27 cellular contexts compared by ENCODE assay signal in the genomic region with DNA sequence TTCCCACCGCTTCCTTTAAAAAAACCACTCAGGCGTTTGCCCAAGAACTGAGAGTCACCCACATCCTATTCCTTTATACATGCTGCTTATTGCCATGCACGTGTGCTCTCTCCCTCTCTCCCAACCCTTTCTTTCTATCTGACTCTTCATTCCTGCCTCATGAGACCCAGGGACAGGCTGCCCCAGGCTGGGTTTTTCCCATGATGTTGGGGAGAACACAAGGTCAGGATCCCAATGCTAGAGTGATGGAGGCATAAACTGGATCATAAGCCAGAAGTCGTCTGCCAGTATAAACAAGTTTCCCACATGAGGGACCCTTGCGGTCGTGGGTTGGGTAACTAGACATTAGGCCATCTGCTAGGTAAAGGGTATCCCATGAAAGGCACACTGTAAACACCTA.
DNase-seq lines count a peak whose midpoint lies in the region; ATAC-seq and TF ChIP-seq lines count a peak whose summit lies in the region.
"Had no signal": no experiment of that assay in that cellular context is flagged by ENCODE, and none has a peak within 500 bp of the region (broad histone marks: within the 10 kb centered on the region; RNA-seq: fewer than 3 reads in every experiment).

No MANE protein-coding gene starts in this region.

- H3K79me2 ChIP-seq in trophoblast cell (ENCODE audit: control insufficient read depth, insufficient read depth, low read length, poor library complexity): no peaks in the 10 kb centered on the region

- H3K4me1 ChIP-seq in trophoblast cell (ENCODE audit: control insufficient read depth in 1 of 2, insufficient read depth in 2 of 2, low read length in 2 of 2): no peaks in the 10 kb centered on the region
- H3K4me1 ChIP-seq: left lung, testis, vagina had no signal

- H3K9me3 ChIP-seq in trophoblast cell (ENCODE audit: insufficient read depth, low read depth, low read length): no peaks in the 10 kb centered on the region
- H3K9me3 ChIP-seq: left lung, MG63, testis, vagina had no signal

- in situ Hi-C loops in brain microvascular endothelial cell (cut with HindIII; ENCODE audit: low pct_ligation_motif_present, low sequenced_read_pairs): no loop called here

- H4K12ac ChIP-seq in trophoblast cell (ENCODE audit: low read depth, low read length): no peak overlapping the region

- no peak overlapping the region for H2AFZ ChIP-seq in trophoblast cell (ENCODE audit: insufficient read depth, low read length, poor library complexity)

- H2AK5ac ChIP-seq in trophoblast cell (ENCODE audit: low read length): no peak overlapping the region

- no CpG with 5 or more reads among the region's 6 CpGs for WGBS in trophoblast cell (ENCODE audit: extremely low coverage, insufficient coverage, insufficient read length)

- H4K8ac ChIP-seq in trophoblast cell (ENCODE audit: low read depth, low read length): no peak overlapping the region

- no peak overlapping the region for H3K14ac ChIP-seq in trophoblast cell (ENCODE audit: low read length)

- TF ChIP-seq CTCF in activated CD8-positive, alpha-beta T cell treated with anti-CD3 and anti-CD28 coated beads for 36 hours (IDR thresholded peaks at IDR 0.05): no peak
- no peak for TF ChIP-seq CTCF in brain microvascular endothelial cell (IDR thresholded peaks at IDR 0.05; ENCODE audit: low read depth, low read length, missing control alignments)

- H3K27ac ChIP-seq in brain microvascular endothelial cell (peak overlapping the region; percentile 85), trophoblast cell (ENCODE audit: low read depth, low read length) (no peak overlapping the region)
- H3K27ac ChIP-seq: left lung, testis, vagina, WERI-Rb-1 had no signal

- no peak overlapping the region for H3K18ac ChIP-seq in trophoblast cell (ENCODE audit: low read length)

- H3K4ac ChIP-seq in trophoblast cell (ENCODE audit: low read depth, low read length): no peak overlapping the region

- H3K9me3 Mint-ChIP-seq in activated naive CD4-positive, alpha-beta T cell treated with anti-CD3 and anti-CD28 coated beads, Interleukin-2, amount 50 U/mL, for 24 hours: peaks cover 3% of the 10 kb centered on the region
- H3K9me3 Mint-ChIP-seq in activated CD8-positive, alpha-beta T cell treated with anti-CD3 and anti-CD28 coated beads for 36 hours: peaks cover 2% of the 10 kb centered on the region
- H3K9me3 Mint-ChIP-seq: dendritic cell treated with granulocyte-macrophage colony-stimulating factor and Interleukin-4, amounts not matched to agents 40 ng/mL and 50 ng/mL, for 4 days; H9 had no signal

- no peak overlapping the region for H3K9ac ChIP-seq in trophoblast cell (ENCODE audit: low read length)

- intact Hi-C loops in activated CD8-positive, alpha-beta T cell treated with anti-CD3 and anti-CD28 coated beads for 36 hours (cut with micrococcal nuclease): loop anchor here (5.0 kb wide), 2 partner anchors 238 to 247 kb away; a partner anchor contains a TSS

- H3K27me3 Mint-ChIP-seq in activated naive CD4-positive, alpha-beta T cell treated with anti-CD3 and anti-CD28 coated beads, Interleukin-2, amount 50 U/mL, for 24 hours: no peaks in the 10 kb centered on the region
- no peaks in the 10 kb centered on the region for H3K27me3 Mint-ChIP-seq in activated CD8-positive, alpha-beta T cell treated with anti-CD3 and anti-CD28 coated beads for 36 hours
- H3K27me3 Mint-ChIP-seq: activated naive CD8-positive, alpha-beta T cell; dendritic cell treated with granulocyte-macrophage colony-stimulating factor and Interleukin-4, amounts not matched to agents 40 ng/mL and 50 ng/mL, for 4 days; progenitor cell of endocrine pancreas; stimulated activated memory B cell treated with anti-CD40 and anti-IgM and Interleukin-4, amounts not matched to agents 10 μg/mL and 1 μg/mL and 100 μg/mL, for 72 hours had no signal

- DNase-seq in activated naive CD4-positive, alpha-beta T cell treated with anti-CD3 and anti-CD28 coated beads, Interleukin-2, amount 50 U/mL, for 16 hours: no peak
- DNase-seq in activated CD8-positive, alpha-beta T cell treated with anti-CD3 and anti-CD28 coated beads for 36 hours: no peak
- DNase-seq in brain microvascular endothelial cell: peak; percentile 24
- peak; percentile 33 to 38 for DNase-seq in trophoblast cell
- no peak for DNase-seq in dermis blood vessel endothelial cell
- DNase-seq in pons (ENCODE audit: low spot score): no peak
- DNase-seq: activated CD4-positive, alpha-beta T cell treated with anti-CD3 and anti-CD28 coated beads, Interleukin-2, amount 50 U/mL, for 48 hours; activated T-cell treated with anti-CD3 and anti-CD28 coated beads, Interleukin-2, amount 50 U/mL, for 1 hour; Calu3; EL; H9; left lung; MG63; midbrain; NCI-H1417; NCI-H524; stimulated activated CD4-positive, alpha-beta T cell treated with anti-CD3 and anti-CD28 coated beads, Interleukin-1b, Interleukin-23, amount 100 ng/mL, for 48 hours; testis; WERI-Rb-1 had no signal

- H3K27me3 ChIP-seq in brain microvascular endothelial cell (replicated peaks) (no peaks in the 10 kb centered on the region), trophoblast cell (ENCODE audit: insufficient read depth, low read length) (no peaks in the 10 kb centered on the region)
- H3K27me3 ChIP-seq: left lung, MG63, testis, vagina had no signal

- H3K36me3 Mint-ChIP-seq in activated naive CD4-positive, alpha-beta T cell treated with anti-CD3 and anti-CD28 coated beads, Interleukin-2, amount 50 U/mL, for 24 hours: peaks cover 2% of the 10 kb centered on the region
- peaks cover 9% of the 10 kb centered on the region for H3K36me3 Mint-ChIP-seq in activated CD8-positive, alpha-beta T cell treated with anti-CD3 and anti-CD28 coated beads for 36 hours (ENCODE audit: low read depth)
- H3K36me3 Mint-ChIP-seq: stimulated activated memory B cell treated with anti-CD40 and anti-IgM and Interleukin-4, amounts not matched to agents 10 μg/mL and 1 μg/mL and 100 μg/mL, for 72 hours had no signal

- H3K79me1 ChIP-seq in trophoblast cell (ENCODE audit: low read length): no peaks in the 10 kb centered on the region

- no peaks in the 10 kb centered on the region for H3K36me3 ChIP-seq in brain microvascular endothelial cell (replicated peaks)
- H3K36me3 ChIP-seq in trophoblast cell (ENCODE audit: control insufficient read depth in 1 of 2, insufficient read depth in 2 of 2, low read length in 2 of 2): no peaks in the 10 kb centered on the region
- H3K36me3 ChIP-seq: left lung, MG63, vagina, WERI-Rb-1 had no signal

- POLR2A ChIA-PET in activated CD8-positive, alpha-beta T cell treated with anti-CD3 and anti-CD28 coated beads for 36 hours (lab: Charles Lee): interaction anchor here (0.8 to 7.6 kb wide), 3 partner anchors 8 to 81 kb away, joined by 4 to 217 read pairs (median 64); no protein-coding TSS in a partner anchor

- no peak overlapping the region for H2BK5ac ChIP-seq in trophoblast cell (ENCODE audit: low read depth, low read length, poor library complexity)

- H3K4me2 ChIP-seq in trophoblast cell (ENCODE audit: low read length): no peak overlapping the region

- no peak overlapping the region for H4K91ac ChIP-seq in trophoblast cell (ENCODE audit: low read depth, low read length)

- no peak overlapping the region for H2BK120ac ChIP-seq in trophoblast cell (ENCODE audit: insufficient read depth, low read length, poor library complexity)

- no peak overlapping the region for H3K4me3 ChIP-seq in brain microvascular endothelial cell (ENCODE audit: low read depth, low read length)
- H3K4me3 ChIP-seq in trophoblast cell (ENCODE audit: low read depth, low read length): no peak overlapping the region
- H3K4me3 ChIP-seq: left lung, MG63, skin epidermis, testis, vagina had no signal

- H2BK12ac ChIP-seq in trophoblast cell (ENCODE audit: low read length): no peak overlapping the region

- no peak overlapping the region for H3K4me3 Mint-ChIP-seq in activated naive CD4-positive, alpha-beta T cell treated with anti-CD3 and anti-CD28 coated beads, Interleukin-2, amount 50 U/mL, for 24 hours
- H3K4me3 Mint-ChIP-seq in activated CD8-positive, alpha-beta T cell treated with anti-CD3 and anti-CD28 coated beads for 36 hours: no peak overlapping the region
- H3K4me3 Mint-ChIP-seq: activated naive CD8-positive, alpha-beta T cell; dendritic cell treated with granulocyte-macrophage colony-stimulating factor and Interleukin-4, amounts not matched to agents 40 ng/mL and 50 ng/mL, for 4 days; H9; stimulated activated memory B cell treated with anti-CD40 and anti-IgM and Interleukin-4, amounts not matched to agents 10 μg/mL and 1 μg/mL and 100 μg/mL, for 72 hours had no signal

- no peak overlapping the region for H3K23ac ChIP-seq in trophoblast cell (ENCODE audit: low read length)

- ATAC-seq in activated CD8-positive, alpha-beta T cell treated with anti-CD3 and anti-CD28 coated beads for 36 hours: no peak
- no peak for ATAC-seq in GM21367 (IDR thresholded peaks at IDR 0.05; ENCODE audit: unreplicated experiment)
- ATAC-seq: left lung; stimulated activated memory B cell treated with anti-CD40 and anti-IgM and Interleukin-4, amounts not matched to agents 10 μg/mL and 1 μg/mL and 100 μg/mL, for 72 hours had no signal

- H3K27ac Mint-ChIP-seq in activated naive CD4-positive, alpha-beta T cell treated with anti-CD3 and anti-CD28 coated beads, Interleukin-2, amount 50 U/mL, for 24 hours: peak overlapping the region; percentile 0
- peak overlapping the region; percentile 7 for H3K27ac Mint-ChIP-seq in activated CD8-positive, alpha-beta T cell treated with anti-CD3 and anti-CD28 coated beads for 36 hours
- H3K27ac Mint-ChIP-seq: activated naive CD8-positive, alpha-beta T cell; dendritic cell treated with granulocyte-macrophage colony-stimulating factor and Interleukin-4, amounts not matched to agents 40 ng/mL and 50 ng/mL, for 4 days; progenitor cell of endocrine pancreas; stimulated activated memory B cell treated with anti-CD40 and anti-IgM and Interleukin-4, amounts not matched to agents 10 μg/mL and 1 μg/mL and 100 μg/mL, for 72 hours had no signal

- CTCF ChIA-PET in activated CD8-positive, alpha-beta T cell treated with anti-CD3 and anti-CD28 coated beads for 36 hours (lab: Charles Lee): interaction anchor here (1.2 to 8.4 kb wide), 6 partner anchors 8 to 86 kb away, joined by 5 to 167 read pairs (median 14); a partner anchor contains a TSS

- peaks cover 45% of the 10 kb centered on the region for H3K4me1 Mint-ChIP-seq in activated naive CD4-positive, alpha-beta T cell treated with anti-CD3 and anti-CD28 coated beads, Interleukin-2, amount 50 U/mL, for 24 hours
- peaks cover 45% of the 10 kb centered on the region for H3K4me1 Mint-ChIP-seq in activated CD8-positive, alpha-beta T cell treated with anti-CD3 and anti-CD28 coated beads for 36 hours (ENCODE audit: low read depth)

Comparison
In these comparisons a context has a peak if more than half of its experiments do, and no peak if none do; other contexts are left out.
1. DNase-seq: peak in brain microvascular endothelial cell (single experiment) and trophoblast cell (2 of 2); none in activated naive CD4-positive, alpha-beta T cell treated with anti-CD3 and anti-CD28 coated beads, Interleukin-2, amount 50 U/mL, for 16 hours (single experiment), activated CD8-positive, alpha-beta T cell treated with anti-CD3 and anti-CD28 coated beads for 36 hours (single experiment), dermis blood vessel endothelial cell (single experiment) and pons (single experiment).